Comparison of ENCODE assay signal across 8 cellular contexts in the genomic region with DNA sequence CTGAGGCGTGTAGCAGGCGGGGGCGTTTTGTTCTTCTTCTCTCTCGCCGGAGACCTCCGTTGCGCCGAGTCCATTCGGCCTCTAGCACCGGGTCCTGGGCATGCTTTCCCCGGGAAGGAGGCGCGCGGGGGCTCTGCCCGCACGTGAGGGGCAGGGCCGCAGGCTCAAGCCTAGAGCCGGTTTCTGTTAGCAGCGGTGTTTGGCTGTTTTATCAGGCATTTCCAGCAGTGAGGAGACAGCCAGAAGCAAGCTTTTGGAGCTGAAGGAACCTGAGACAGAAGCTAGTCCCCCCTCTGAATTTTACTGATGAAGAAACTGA. TPM values are rescaled to one million over a fixed set of nuclear protein-coding genes. Genes with fewer than 3 reads are reported as not detected.
DNase-seq lines count a peak whose midpoint lies in the region; ATAC-seq, FAIRE-seq and TF ChIP-seq lines count a peak whose summit lies in the region.

No MANE protein-coding gene starts in this region.

- no peaks in the 10 kb centered on the region for H3K36me3 Mint-ChIP-seq in activated naive CD4-positive, alpha-beta T cell treated with anti-CD3 and anti-CD28 coated beads for 36 hours (ENCODE audit: low read depth)
- peaks cover 0 to 4% of the 10 kb centered on the region in 2 donors for H3K36me3 Mint-ChIP-seq in activated naive CD4-positive, alpha-beta T cell treated with anti-CD3 and anti-CD28 coated beads, Interleukin-2, amount 50 U/mL, for 72 hours

- TF ChIP-seq POLR2A in body of pancreas (IDR thresholded peaks at IDR 0.05) = no peak
- no peak for TF ChIP-seq POLR2A in H54 (IDR thresholded peaks at IDR 0.05; ENCODE audit: low read depth, low read length)

- H3K9me3 ChIP-seq in body of pancreas (no peaks in the 10 kb centered on the region), lower lobe of right lung (no peaks in the 10 kb centered on the region), upper lobe of right lung (no peaks in the 10 kb centered on the region)

- H3K4me1 ChIP-seq in body of pancreas (peaks cover 58% of the 10 kb centered on the region), lower lobe of right lung (peaks cover 14% of the 10 kb centered on the region), upper lobe of right lung (peaks cover 28% of the 10 kb centered on the region)

- peaks cover 5% of the 10 kb centered on the region for H3K4me1 Mint-ChIP-seq in activated naive CD4-positive, alpha-beta T cell treated with anti-CD3 and anti-CD28 coated beads for 36 hours (ENCODE audit: low read depth)

- intact Hi-C loops in activated naive CD4-positive, alpha-beta T cell treated with anti-CD3 and anti-CD28 coated beads for 36 hours (cut with micrococcal nuclease) = no loop called here
- intact Hi-C loops in body of pancreas (cut with DNase I) (no loop called here), lower lobe of right lung (cut with DNase I) (no loop called here), upper lobe of right lung (cut with DNase I) (no loop called here), posterior vena cava (cut with DNase I) (no loop called here)

- no peak for TF ChIP-seq CTCF in body of pancreas (IDR thresholded peaks at IDR 0.05)
- peak; percentile 5 for TF ChIP-seq CTCF in lower lobe of right lung (IDR thresholded peaks at IDR 0.05)
- no peak for TF ChIP-seq CTCF in upper lobe of right lung (IDR thresholded peaks at IDR 0.05)

- H3K27ac ChIP-seq in body of pancreas (peak overlapping the region; percentile 86 to 93 (median 88)), lower lobe of right lung (peak overlapping the region; percentile 87), upper lobe of right lung (peak overlapping the region; percentile 81)

- no peaks in the 10 kb centered on the region for H3K27me3 ChIP-seq in body of pancreas
- no peaks in the 10 kb centered on the region for H3K27me3 ChIP-seq in lower lobe of right lung (ENCODE audit: low read depth)
- H3K27me3 ChIP-seq in upper lobe of right lung = no peaks in the 10 kb centered on the region

- DNase-seq in activated naive CD4-positive, alpha-beta T cell treated with anti-CD3 and anti-CD28 coated beads for 36 hours = no peak
- no peak for DNase-seq in activated naive CD4-positive, alpha-beta T cell treated with anti-CD3 and anti-CD28 coated beads, Interleukin-2, amount 50 U/mL, for 72 hours (ENCODE audit: low spot score in 2 of 2)
- no peak for DNase-seq in body of pancreas
- DNase-seq in lower lobe of right lung = no peak
- DNase-seq in upper lobe of right lung = no peak
- DNase-seq in H54 (ENCODE audit: insufficient read length, low spot score) = no peak
- DNase-seq in NCI-H69 (lab: John Stamatoyannopoulos, UW) = no peak
- no peak for DNase-seq in posterior vena cava (ENCODE audit: low spot score)

- peak overlapping the region; percentile 65 for H3K4me3 Mint-ChIP-seq in activated naive CD4-positive, alpha-beta T cell treated with anti-CD3 and anti-CD28 coated beads for 36 hours

- H3K27ac Mint-ChIP-seq in activated naive CD4-positive, alpha-beta T cell treated with anti-CD3 and anti-CD28 coated beads for 36 hours = no peak overlapping the region
- peak overlapping the region in 1 of 2 donors; percentile 9 for H3K27ac Mint-ChIP-seq in activated naive CD4-positive, alpha-beta T cell treated with anti-CD3 and anti-CD28 coated beads, Interleukin-2, amount 50 U/mL, for 72 hours

- CTCF ChIA-PET in activated naive CD4-positive, alpha-beta T cell treated with anti-CD3 and anti-CD28 coated beads for 36 hours (lab: Charles Lee) = no interaction called here

- H3K4me3 ChIP-seq in body of pancreas (peak overlapping the region; percentile 49 to 64), lower lobe of right lung (peak overlapping the region; percentile 88), upper lobe of right lung (peak overlapping the region; percentile 78)

- H3K27me3 Mint-ChIP-seq in activated naive CD4-positive, alpha-beta T cell treated with anti-CD3 and anti-CD28 coated beads for 36 hours (ENCODE audit: low read depth) = peaks cover 23% of the 10 kb centered on the region

- 0 to 1% methylated on average over 14 to 19 of the region's 19 CpGs for WGBS in body of pancreas, 2 donors

- ATAC-seq in activated naive CD4-positive, alpha-beta T cell treated with anti-CD3 and anti-CD28 coated beads, Interleukin-2, amount 50 U/mL, for 72 hours = no peak
- ATAC-seq in body of pancreas (peak; percentile 6), lower lobe of right lung (no peak), upper lobe of right lung (no peak)

- FAIRE-seq in H54 (lab: Jason Lieb, UNC) = no peak

- H3K9me3 Mint-ChIP-seq in activated naive CD4-positive, alpha-beta T cell treated with anti-CD3 and anti-CD28 coated beads for 36 hours = no peaks in the 10 kb centered on the region
- H3K9me3 Mint-ChIP-seq in activated naive CD4-positive, alpha-beta T cell treated with anti-CD3 and anti-CD28 coated beads, Interleukin-2, amount 50 U/mL, for 72 hours = no peaks in the 10 kb centered on the region

- no peaks in the 10 kb centered on the region for H3K36me3 ChIP-seq in body of pancreas (replicated peaks in 1 of 2; ENCODE audit: insufficient read depth in 1 of 2, low read depth in 2 of 2)
- peaks cover 6% of the 10 kb centered on the region for H3K36me3 ChIP-seq in lower lobe of right lung
- H3K36me3 ChIP-seq in upper lobe of right lung = no peaks in the 10 kb centered on the region

RNA-seq across cellular contexts. Expression of gene PSEN2, which starts 0.6 kb away (rescaled TPM):
- total RNA-seq in activated naive CD4-positive, alpha-beta T cell treated with anti-CD3 and anti-CD28 coated beads for 36 hours = under 1 TPM; 0.64 to 0.69 TPM
- total RNA-seq in activated naive CD4-positive, alpha-beta T cell treated with anti-CD3 and anti-CD28 coated beads, Interleukin-2, amount 50 U/mL, for 72 hours = 1 to 10 TPM; 3.3 to 3.6 TPM
- total RNA-seq in body of pancreas = 10 to 100 TPM; 80.9 to 98.9 TPM
- total RNA-seq in lower lobe of right lung = 26.6 TPM
- 22.7 TPM for total RNA-seq in upper lobe of right lung
- 10 to 100 TPM; 22.0 to 24.3 TPM for total RNA-seq in posterior vena cava
